1 cellular context compared by ENCODE assay signal in the genomic region with DNA sequence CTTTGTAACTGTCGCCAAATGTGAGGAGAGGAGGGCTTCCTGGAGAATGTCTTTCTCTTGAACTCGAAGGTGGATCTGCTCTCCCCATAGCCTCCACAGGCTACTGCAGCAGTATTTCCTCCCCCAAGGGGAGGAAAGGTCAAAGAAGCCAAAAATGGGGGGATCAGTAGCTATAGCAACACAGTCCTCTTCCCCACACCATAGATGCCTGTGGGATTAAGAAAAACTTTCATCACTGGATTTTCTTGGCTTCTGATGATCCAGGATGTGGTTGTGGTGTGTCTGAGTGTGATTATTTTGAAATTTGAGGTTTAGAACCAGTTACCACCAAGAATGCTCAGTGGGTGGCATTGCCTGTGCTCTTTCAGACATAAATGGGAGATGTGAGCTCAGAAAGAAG.
TF ChIP-seq lines count a peak whose summit lies in the region.

No MANE protein-coding gene starts in this region.

TF ChIP-seq in IMR-90, 13 proteins besides CTCF, POLR2A, EP300 and RAD21 (continued from another document):
- no peak for TF ChIP-seq SMC3 (IDR thresholded peaks at IDR 0.05; ENCODE audit: low read depth, low read length)
- TF ChIP-seq, protein P1, sequence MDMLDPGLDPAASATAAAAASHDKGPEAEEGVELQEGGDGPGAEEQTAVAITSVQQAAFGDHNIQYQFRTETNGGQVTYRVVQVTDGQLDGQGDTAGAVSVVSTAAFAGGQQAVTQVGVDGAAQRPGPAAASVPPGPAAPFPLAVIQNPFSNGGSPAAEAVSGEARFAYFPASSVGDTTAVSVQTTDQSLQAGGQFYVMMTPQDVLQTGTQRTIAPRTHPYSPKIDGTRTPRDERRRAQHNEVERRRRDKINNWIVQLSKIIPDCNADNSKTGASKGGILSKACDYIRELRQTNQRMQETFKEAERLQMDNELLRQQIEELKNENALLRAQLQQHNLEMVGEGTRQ (IDR thresholded peaks at IDR 0.05; ENCODE audit: low read depth, low read length), result no peak
- TF ChIP-seq FOS (IDR thresholded peaks at IDR 0.05; ENCODE audit: low read depth, low read length), result no peak
- no peak for TF ChIP-seq NFE2L2 (IDR thresholded peaks at IDR 0.05; ENCODE audit: low read depth, low read length)
- TF ChIP-seq MAZ (IDR thresholded peaks at IDR 0.05; ENCODE audit: borderline replicate concordance, low read depth, low read length), result no peak
- TF ChIP-seq, protein P2, sequence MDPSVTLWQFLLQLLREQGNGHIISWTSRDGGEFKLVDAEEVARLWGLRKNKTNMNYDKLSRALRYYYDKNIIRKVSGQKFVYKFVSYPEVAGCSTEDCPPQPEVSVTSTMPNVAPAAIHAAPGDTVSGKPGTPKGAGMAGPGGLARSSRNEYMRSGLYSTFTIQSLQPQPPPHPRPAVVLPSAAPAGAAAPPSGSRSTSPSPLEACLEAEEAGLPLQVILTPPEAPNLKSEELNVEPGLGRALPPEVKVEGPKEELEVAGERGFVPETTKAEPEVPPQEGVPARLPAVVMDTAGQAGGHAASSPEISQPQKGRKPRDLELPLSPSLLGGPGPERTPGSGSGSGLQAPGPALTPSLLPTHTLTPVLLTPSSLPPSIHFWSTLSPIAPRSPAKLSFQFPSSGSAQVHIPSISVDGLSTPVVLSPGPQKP (IDR thresholded peaks at IDR 0.05; ENCODE audit: borderline replicate concordance, low read depth, low read length), result no peak
- TF ChIP-seq BHLHE40 (IDR thresholded peaks at IDR 0.05; ENCODE audit: low read depth, low read length), result no peak
- TF ChIP-seq MXI1 (IDR thresholded peaks at IDR 0.05; ENCODE audit: borderline replicate concordance, low read depth, low read length), result no peak
